In genomic region chr18:11885278-11885991, GRCh38 we compare ENCODE assay signal across 21 cellular contexts. TPM values are rescaled to one million over a fixed set of nuclear protein-coding genes. Genes with fewer than 3 reads are reported as not detected.
DNase-seq lines count a peak whose midpoint lies in the region; ATAC-seq, FAIRE-seq and TF ChIP-seq lines count a peak whose summit lies in the region.
"Had no signal": no experiment of that assay in that cellular context is flagged by ENCODE, and none has a peak within 500 bp of the region (broad histone marks: within the 10 kb centered on the region; RNA-seq: fewer than 3 reads in every experiment).

No MANE protein-coding gene starts in this region.

- FAIRE-seq in urothelium cell line (lab: Jason Lieb, UNC) = no peak
- FAIRE-seq: pancreas had no signal

- H3K27ac ChIP-seq in hepatocyte = peak overlapping the region; percentile 81
- H3K27ac ChIP-seq in neuronal stem cell (replicated peaks; ENCODE audit: low read length) = no peak overlapping the region
- H3K27ac ChIP-seq: gastrocnemius medialis, left ventricle myocardium inferior, pancreas had no signal

- peak overlapping the region; percentile 95 for H4K8ac ChIP-seq in neuronal stem cell (ENCODE audit: low read depth, low read length)

- 86% methylated on average over 22 of the region's 22 CpGs for WGBS in hepatocyte (ENCODE audit: low lambda C conversion rate, missing lambda C conversion rate)
- no CpG with 5 or more reads among the region's 22 CpGs for WGBS in neuronal stem cell (ENCODE audit: extremely low coverage in 2 of 2, insufficient read length in 2 of 2, insufficient replicate concordance in 1 of 2), 2 donors

- no peak overlapping the region for H3K9ac ChIP-seq in neuronal stem cell (ENCODE audit: low read depth, low read length, poor library complexity)

- H3K27ac Mint-ChIP-seq in CD14-positive monocyte = peak overlapping the region; percentile 88 to 95 (median 91)
- H3K27ac Mint-ChIP-seq: naive thymus-derived CD4-positive, alpha-beta T cell had no signal

- H2AK5ac ChIP-seq in neuronal stem cell (ENCODE audit: low read depth, low read length) = no peak overlapping the region

- H3K4me1 ChIP-seq in hepatocyte (ENCODE audit: insufficient read depth) (peaks cover 19% of the 10 kb centered on the region), neuronal stem cell (ENCODE audit: control insufficient read depth in 2 of 2, insufficient read depth in 1 of 2, low read depth in 1 of 2, low read length in 2 of 2) (peaks cover 0 to 2% of the 10 kb centered on the region in 2 donors)
- H3K4me1 ChIP-seq: gastrocnemius medialis, left ventricle myocardium inferior, pancreas had no signal

- DNase-seq in CD14-positive monocyte (ENCODE audit: low spot score) (peak; percentile 73), NOMO-1 treated with dmso at 0.1 percent for 144 hours (lab: John Stamatoyannopoulos, UW; ENCODE audit: unreplicated experiment) (peak; percentile 71), hepatocyte (ENCODE audit: low spot score) (peak; percentile 64), neuronal stem cell (ENCODE audit: low spot score) (no peak), urothelium cell line (ENCODE audit: low spot score) (no peak), HEK293T (ENCODE audit: extremely low spot score) (no peak)
- DNase-seq: activated CD4-positive, alpha-beta T cell treated with anti-CD3 and anti-CD28 coated beads, Interleukin-2, amount 50 U/mL, for 48 hours; activated T-cell treated with anti-CD3 and anti-CD28 coated beads for 4 hours; CD4-positive, CD25-positive, alpha-beta regulatory T cell; gastrocnemius medialis; KBM-7; left ventricle myocardium inferior; naive thymus-derived CD4-positive, alpha-beta T cell; NCI-H1092 treated with DMSO at 0.1 percent for 48 hours; NCI-H524 treated with DMSO at 0.1 percent for 48 hours; pancreas; SHP77 treated with DMSO at 0.1 percent for 48 hours; stimulated activated CD4-positive, alpha-beta T cell treated with anti-CD3 and anti-CD28 coated beads, Interleukin-4, amount 100 ng/mL, for 1 hour had no signal

- peaks cover 53% of the 10 kb centered on the region for H3K4me1 Mint-ChIP-seq in CD14-positive monocyte

- H3K9me3 ChIP-seq in hepatocyte (ENCODE audit: low read depth) (no peaks in the 10 kb centered on the region), neuronal stem cell (replicated peaks in 1 of 2; ENCODE audit: control insufficient read depth in 2 of 2, insufficient read depth in 1 of 2, low read depth in 1 of 2, low read length in 2 of 2) (no peaks in the 10 kb centered on the region)
- H3K9me3 ChIP-seq: gastrocnemius medialis, left ventricle myocardium inferior, pancreas had no signal

- no peak overlapping the region for H3K18ac ChIP-seq in neuronal stem cell (ENCODE audit: low read length)

- peak overlapping the region; percentile 41 to 65 for H3K4me3 Mint-ChIP-seq in CD14-positive monocyte
- H3K4me3 Mint-ChIP-seq: CD4-positive, CD25-positive, alpha-beta regulatory T cell; naive thymus-derived CD4-positive, alpha-beta T cell had no signal

- H3K4me3 ChIP-seq in hepatocyte (no peak overlapping the region), neuronal stem cell (ENCODE audit: low read length in 2 of 2) (no peak overlapping the region)
- H3K4me3 ChIP-seq: gastrocnemius medialis, left ventricle myocardium inferior, pancreas, skin epidermis had no signal

- no peaks in the 10 kb centered on the region for H3K27me3 Mint-ChIP-seq in CD14-positive monocyte (ENCODE audit: low read depth in 3 of 3)
- H3K27me3 Mint-ChIP-seq: CD4-positive, CD25-positive, alpha-beta regulatory T cell; naive thymus-derived CD4-positive, alpha-beta T cell had no signal

- H3K9me3 Mint-ChIP-seq in CD14-positive monocyte = peaks cover 0 to 2% (median 0%) of the 10 kb centered on the region in 7 donors
- H3K9me3 Mint-ChIP-seq: CD4-positive, CD25-positive, alpha-beta regulatory T cell; naive thymus-derived CD4-positive, alpha-beta T cell had no signal

- peaks cover 56 to 71% of the 10 kb centered on the region in 2 donors for H3K36me3 Mint-ChIP-seq in CD14-positive monocyte

- ATAC-seq in GM19035 (IDR thresholded peaks at IDR 0.05; ENCODE audit: unreplicated experiment) (no peak), HG02678 (IDR thresholded peaks at IDR 0.05; ENCODE audit: unreplicated experiment) (no peak)
- ATAC-seq: gastrocnemius medialis; naive thymus-derived CD4-positive, alpha-beta T cell had no signal

- H2BK120ac ChIP-seq in neuronal stem cell (ENCODE audit: low read depth, low read length) = no peak overlapping the region

- H2BK15ac ChIP-seq in neuronal stem cell (ENCODE audit: low read length) = no peak overlapping the region

- H3K14ac ChIP-seq in neuronal stem cell (ENCODE audit: low read length) = no peak overlapping the region

- intact Hi-C loops in CD14-positive monocyte (cut with micrococcal nuclease) = no loop called here

- H3K36me3 ChIP-seq in hepatocyte (replicated peaks; ENCODE audit: insufficient read depth, low read depth) (no peaks in the 10 kb centered on the region), neuronal stem cell (replicated peaks in 1 of 2; ENCODE audit: control insufficient read depth in 2 of 2, insufficient read depth in 2 of 2, low read length in 2 of 2) (peaks cover 6 to 77% of the 10 kb centered on the region in 2 donors)

- H3K4ac ChIP-seq in neuronal stem cell (ENCODE audit: low read length) = no peak overlapping the region

- CTCF ChIA-PET in HEK293T (lab: Yijun Ruan, JAX) = no interaction called here

- no peak overlapping the region for H2BK5ac ChIP-seq in neuronal stem cell (ENCODE audit: low read length)

- no peaks in the 10 kb centered on the region for H4K20me1 ChIP-seq in hepatocyte (ENCODE audit: insufficient read depth, poor library complexity, severe bottlenecking)

- no peak overlapping the region for H2BK12ac ChIP-seq in neuronal stem cell (ENCODE audit: low read length)

- no peaks in the 10 kb centered on the region for H3K27me3 ChIP-seq in hepatocyte
- H3K27me3 ChIP-seq in neuronal stem cell (ENCODE audit: control insufficient read depth in 3 of 3, insufficient read depth in 3 of 3, low read depth in 1 of 3, low read length in 3 of 3) = no peaks in the 10 kb centered on the region
- H3K27me3 ChIP-seq: gastrocnemius medialis, pancreas had no signal

- H2AFZ ChIP-seq in hepatocyte = no peak overlapping the region
- H2AFZ ChIP-seq in neuronal stem cell (ENCODE audit: low read length) = no peak overlapping the region

- H4K91ac ChIP-seq in neuronal stem cell (ENCODE audit: low read depth, low read length, poor library complexity) = no peak overlapping the region

- no peaks in the 10 kb centered on the region for H3K79me2 ChIP-seq in hepatocyte

- no peak overlapping the region for H3K23ac ChIP-seq in neuronal stem cell (ENCODE audit: low read depth, low read length, poor library complexity)

- peak overlapping the region; percentile 14 for H3K4me2 ChIP-seq in hepatocyte
- no peak overlapping the region for H3K4me2 ChIP-seq in neuronal stem cell (ENCODE audit: insufficient read depth, low read length, poor library complexity, severe bottlenecking)

- H3K79me1 ChIP-seq in neuronal stem cell (ENCODE audit: low read depth, low read length) = peaks cover 4% of the 10 kb centered on the region

- H3K9me2 ChIP-seq in hepatocyte (replicated peaks; ENCODE audit: insufficient read depth) = no peaks in the 10 kb centered on the region

- TF ChIP-seq CTCF in CD14-positive monocyte (IDR thresholded peaks at IDR 0.05) (no peak), hepatocyte (IDR thresholded peaks at IDR 0.05; ENCODE audit: poor library complexity) (no peak)

- POLR2A ChIA-PET in HEK293T (lab: Yijun Ruan, JAX) = no interaction called here

TF ChIP-seq in HEK293T, 16 proteins besides CTCF, POLR2A, EP300 and RAD21:
- TF ChIP-seq ARNT (IDR thresholded peaks at IDR 0.05) (no peak), FOXM1 (IDR thresholded peaks at IDR 0.05; ENCODE audit: borderline replicate concordance) (no peak), SP1 (IDR thresholded peaks at IDR 0.05) (no peak), FOXK2 (IDR thresholded peaks at IDR 0.05) (no peak), SUZ12 (IDR thresholded peaks at IDR 0.05) (no peak), NFRKB (IDR thresholded peaks at IDR 0.05) (no peak)

RNA-seq across cellular contexts. Expression of gene MPPE1, which starts 22.7 kb away (rescaled TPM):
- polyA plus RNA-seq in CD14-positive monocyte (10 to 100 TPM; 53.4 to 92.3 TPM), hepatocyte (45.5 and 52.7 TPM in 2 replicates)
- total RNA-seq in hepatocyte = 28.5 and 59.3 TPM in 2 replicates
- polyA plus RNA-seq in neuronal stem cell (2013, experiment 1 of 2) = 7.6 TPM
- polyA plus RNA-seq in neuronal stem cell (2013, experiment 2 of 2) = 8.1 TPM

RNA-seq across cellular contexts. Expression of gene CHMP1B, which starts 34.2 kb away (rescaled TPM):
- polyA plus RNA-seq in CD14-positive monocyte = 100 to 1,000 TPM in 1 of 2 donors, 10 to 100 TPM in 1; 95.2 to 105 TPM
- total RNA-seq in hepatocyte = 83.1 and 85.3 TPM in 2 replicates
- 56.6 and 70.1 TPM in 2 replicates for polyA plus RNA-seq in hepatocyte
- 31.5 TPM for polyA plus RNA-seq in neuronal stem cell (2013, experiment 1 of 2)
- 31.3 TPM for polyA plus RNA-seq in neuronal stem cell (2013, experiment 2 of 2)

Comparison
In these comparisons a context has a peak if more than half of its experiments do, and no peak if none do; other contexts are left out.
1. DNase-seq: peak in CD14-positive monocyte (single experiment), NOMO-1 treated with dmso at 0.1 percent for 144 hours (single experiment) and hepatocyte (single experiment); none in neuronal stem cell (single experiment), urothelium cell line (single experiment) and HEK293T (single experiment).